Comparison of ENCODE assay signal across 9 cellular contexts in genomic region chr22:22666307-22667091, GRCh38. TPM values are rescaled to one million over a fixed set of nuclear protein-coding genes. Genes with fewer than 3 reads are reported as not detected.
A peak's percentile ranks its signal among the peaks of the same experiment; 100 is the strongest.
DNase-seq lines count a peak whose midpoint lies in the region; ATAC-seq and TF ChIP-seq lines count a peak whose summit lies in the region.
"Had no signal": no experiment of that assay in that cellular context is flagged by ENCODE, and none has a peak within 500 bp of the region (broad histone marks: within the 10 kb centered on the region; RNA-seq: fewer than 3 reads in every experiment).

No MANE protein-coding gene starts in this region.

- H3K9me3 ChIP-seq in OCI-LY7 (ENCODE audit: low read length), result peaks cover 12% of the 10 kb centered on the region; the same call in 1 of the 2 replicates
- H3K9me3 ChIP-seq in prostate gland, result no peaks in the 10 kb centered on the region

- H3K79me2 ChIP-seq in OCI-LY7 (ENCODE audit: insufficient read depth, low read depth, low read length), result no peaks in the 10 kb centered on the region

- no TSS peak for BruUV-seq in OCI-LY7 (replicated peaks; lab: Mats Ljungman, UMichigan)

- no peak overlapping the region for H2AFZ ChIP-seq in OCI-LY7 (ENCODE audit: low read length)

- H4K20me1 ChIP-seq in OCI-LY7 (ENCODE audit: insufficient read depth, low read length), result no peaks in the 10 kb centered on the region

- no peaks in the 10 kb centered on the region for H3K27me3 ChIP-seq in prostate gland (replicated peaks; ENCODE audit: insufficient read depth)

- TF ChIP-seq CTCF in OCI-LY7 (conservative IDR thresholded peaks at IDR 0.05; ENCODE audit: low read length) (peak; percentile 96), epithelial cell of esophagus (IDR thresholded peaks at IDR 0.05; ENCODE audit: insufficient read depth, low read depth, low read length, missing control alignments) (peak; percentile 42), prostate gland (IDR thresholded peaks at IDR 0.05) (peak in 3 of 4 experiments; percentile 25 to 52 (median 26))

- DNase-seq in A172 (ENCODE audit: low spot score), result peak; percentile 13
- DNase-seq in ELF-1 (ENCODE audit: low read depth, low spot score), result peak; percentile 79
- DNase-seq in OCI-LY7 (ENCODE audit: low spot score), result peak; percentile 75
- DNase-seq in epithelial cell of esophagus (ENCODE audit: low read depth), result no peak
- DNase-seq in prostate gland (ENCODE audit: low spot score), result no peak
- DNase-seq in dedifferentiated amniotic fluid mesenchymal stem cell (ENCODE audit: extremely low spot score), result no peak

- peaks cover 32% of the 10 kb centered on the region for H3K4me1 ChIP-seq in OCI-LY7 (ENCODE audit: insufficient read depth, low read length, poor library complexity, severe bottlenecking)
- H3K4me1 ChIP-seq in prostate gland (replicated peaks), result no peaks in the 10 kb centered on the region

- 68% methylated on average over 7 of the region's 7 CpGs for WGBS in prostate gland

- no peak for ATAC-seq in HG03457 (IDR thresholded peaks at IDR 0.05; ENCODE audit: unreplicated experiment)
- no peak for ATAC-seq in HG03460 (IDR thresholded peaks at IDR 0.05; ENCODE audit: unreplicated experiment)

- H3K4me2 ChIP-seq in OCI-LY7 (ENCODE audit: low read length), result no peak overlapping the region

- CTCF ChIA-PET in OCI-LY7 (lab: Charles Lee; ENCODE audit: unreplicated experiment), result interaction anchor here (0.6 to 2.4 kb wide), 8 partner anchors 15 to 265 kb away, joined by 3 to 11 read pairs (median 6); no protein-coding TSS in a partner anchor

- H3K36me3 ChIP-seq in OCI-LY7 (ENCODE audit: insufficient read depth, low read length) (no peaks in the 10 kb centered on the region), prostate gland (no peaks in the 10 kb centered on the region)

- no peak for TF ChIP-seq POLR2A in prostate gland (IDR thresholded peaks at IDR 0.05)

- H3K4me3 ChIP-seq in OCI-LY7 (ENCODE audit: low read depth, low read length, poor library complexity, severe bottlenecking) (no peak overlapping the region), epithelial cell of esophagus (ENCODE audit: low read length) (no peak overlapping the region), prostate gland (no peak overlapping the region)

- H3K27ac ChIP-seq in OCI-LY7 (ENCODE audit: low read depth, low read length, poor library complexity, severe bottlenecking) (no peak overlapping the region), prostate gland (no peak overlapping the region)

- intact Hi-C loops in OCI-LY7 (cut with micrococcal nuclease; ENCODE audit: unreplicated experiment) (loop anchor here (1.0 to 5.0 kb wide), 2 partner anchors 21 to 81 kb away; no protein-coding TSS in a partner anchor), prostate gland (cut with DNase I) (no loop called here)

- H3K9me2 ChIP-seq in OCI-LY7 (ENCODE audit: insufficient read depth, low read length), result no peaks in the 10 kb centered on the region

- POLR2A ChIA-PET in OCI-LY7 (lab: Charles Lee), result interaction anchor here (0.6 to 1.5 kb wide), 2 partner anchors 19 to 80 kb away, joined by 3 read pairs; no protein-coding TSS in a partner anchor

RNA-seq across cellular contexts. Expression of gene GGTLC2, which starts 22.1 kb away (rescaled TPM):
- not detected in 2 replicates for total RNA-seq in A172 (2014; rRNA removed; shearing (Covaris generic))
- not detected in 2 replicates for total RNA-seq in OCI-LY7 (2014; rRNA removed; shearing (Covaris generic))
- total RNA-seq in OCI-LY7 (2022), result not detected in 2 replicates
- total RNA-seq in prostate gland, result 1 to 10 TPM in 1 of 2 donors, not detected in 1; 1.4 TPM
- total RNA-seq: dermis microvascular lymphatic vessel endothelial cell had no signal

Comparison
In these comparisons a context has a peak if more than half of its experiments do, and no peak if none do; other contexts are left out.
1. DNase-seq: peak in A172 (single experiment), ELF-1 (single experiment) and OCI-LY7 (single experiment); none in epithelial cell of esophagus (single experiment), prostate gland (single experiment) and dedifferentiated amniotic fluid mesenchymal stem cell (single experiment).
2. CTCF ChIP-seq: peak in every context shown above with its lines; median percentile 96 in OCI-LY7; 42 in epithelial cell of esophagus; 26 in prostate gland.